Comparison of ENCODE assay signal across 21 cellular contexts in genomic region chr10:78417425-78418370, GRCh38.
"Had no signal": no experiment of that assay in that cellular context is flagged by ENCODE, and none has a peak within 500 bp of the region (broad histone marks: within the 10 kb centered on the region; RNA-seq: fewer than 3 reads in every experiment).

No MANE protein-coding gene starts in this region.

- H3K36me3 ChIP-seq: colonic mucosa, gastroesophageal sphincter, heart left ventricle, upper lobe of left lung had no signal

- H3K27ac Mint-ChIP-seq: activated CD4-positive, alpha-beta T cell treated with anti-CD3 and anti-CD28 coated beads for 36 hours; activated naive CD8-positive, alpha-beta T cell treated with anti-CD3 and anti-CD28 coated beads, Interleukin-2, amount 10 ng/mL, durations not matched to agents 7 days and 5 days; natural killer cell; progenitor cell of endocrine pancreas; stimulated activated naive CD8-positive, alpha-beta T cell treated with anti-CD3 and anti-CD28 coated beads, Interleukin-15, amount 100 ng/mL, for 72 hours; WTC11 had no signal

- H3K36me3 Mint-ChIP-seq: activated naive CD8-positive, alpha-beta T cell treated with anti-CD3 and anti-CD28 coated beads, Interleukin-2, amount 10 ng/mL, durations not matched to agents 7 days and 5 days; natural killer cell; WTC11 had no signal

- ATAC-seq: activated CD4-positive, alpha-beta T cell treated with anti-CD3 and anti-CD28 coated beads for 36 hours; gastroesophageal sphincter; heart left ventricle; left ventricle myocardium superior; natural killer cell; stimulated activated naive CD8-positive, alpha-beta T cell treated with anti-CD3 and anti-CD28 coated beads, Interleukin-15, amount 100 ng/mL, for 72 hours; WTC11 had no signal

- H3K4me1 Mint-ChIP-seq: activated CD4-positive, alpha-beta T cell treated with anti-CD3 and anti-CD28 coated beads for 36 hours; activated naive CD8-positive, alpha-beta T cell treated with anti-CD3 and anti-CD28 coated beads, Interleukin-2, amount 10 ng/mL, durations not matched to agents 7 days and 5 days; natural killer cell; stimulated activated naive CD8-positive, alpha-beta T cell treated with anti-CD3 and anti-CD28 coated beads, Interleukin-15, amount 100 ng/mL, for 72 hours had no signal

- H3K27me3 ChIP-seq: colonic mucosa, gastroesophageal sphincter, heart left ventricle, upper lobe of left lung had no signal

- H3K4me3 Mint-ChIP-seq: activated CD4-positive, alpha-beta T cell treated with anti-CD3 and anti-CD28 coated beads for 36 hours; activated naive CD8-positive, alpha-beta T cell treated with anti-CD3 and anti-CD28 coated beads, Interleukin-2, amount 10 ng/mL, durations not matched to agents 7 days and 5 days; natural killer cell; stimulated activated naive CD8-positive, alpha-beta T cell treated with anti-CD3 and anti-CD28 coated beads, Interleukin-15, amount 100 ng/mL, for 72 hours; WTC11 had no signal

- H3K4me1 ChIP-seq: colonic mucosa had no signal

- H3K9me3 ChIP-seq: colonic mucosa, gastroesophageal sphincter, heart left ventricle, upper lobe of left lung had no signal

- H3K4me3 ChIP-seq: colonic mucosa, gastroesophageal sphincter, heart left ventricle, upper lobe of left lung had no signal

- H3K27me3 Mint-ChIP-seq: activated CD4-positive, alpha-beta T cell treated with anti-CD3 and anti-CD28 coated beads for 36 hours; activated naive CD8-positive, alpha-beta T cell treated with anti-CD3 and anti-CD28 coated beads, Interleukin-2, amount 10 ng/mL, durations not matched to agents 7 days and 5 days; stimulated activated naive CD8-positive, alpha-beta T cell treated with anti-CD3 and anti-CD28 coated beads, Interleukin-15, amount 100 ng/mL, for 72 hours had no signal

- H3K9me3 Mint-ChIP-seq: activated naive CD8-positive, alpha-beta T cell treated with anti-CD3 and anti-CD28 coated beads, Interleukin-2, amount 10 ng/mL, durations not matched to agents 7 days and 5 days; natural killer cell; stimulated activated naive CD8-positive, alpha-beta T cell treated with anti-CD3 and anti-CD28 coated beads, Interleukin-15, amount 100 ng/mL, for 72 hours; WTC11 had no signal

- DNase-seq: activated CD4-positive, alpha-beta T cell treated with anti-CD3 and anti-CD28 coated beads for 36 hours; activated CD4-positive, alpha-beta T cell treated with anti-CD3 and anti-CD28 coated beads, Interleukin-2, amount 50 U/mL, for 48 hours; activated naive CD4-positive, alpha-beta T cell; activated naive CD8-positive, alpha-beta T cell treated with anti-CD3 and anti-CD28 coated beads, Interleukin-2, amount 10 ng/mL, durations not matched to agents 7 days and 5 days; amygdala; central memory CD4-positive, alpha-beta T cell; colonic mucosa; heart left ventricle; left ventricle myocardium superior; mesendoderm; natural killer cell; nucleus accumbens; small intestine; stimulated activated CD4-positive, alpha-beta T cell treated with anti-CD3 and anti-CD28 coated beads, Interleukin-4, amount 100 ng/mL, for 1 hour; stimulated activated naive CD8-positive, alpha-beta T cell treated with anti-CD3 and anti-CD28 coated beads, Interleukin-15, amount 100 ng/mL, for 72 hours; SW 1271; T-helper 2 cell; upper lobe of left lung had no signal

- H3K27ac ChIP-seq: colonic mucosa, gastroesophageal sphincter, heart left ventricle had no signal
